1 cellular context compared by ENCODE assay signal in the genomic region with DNA sequence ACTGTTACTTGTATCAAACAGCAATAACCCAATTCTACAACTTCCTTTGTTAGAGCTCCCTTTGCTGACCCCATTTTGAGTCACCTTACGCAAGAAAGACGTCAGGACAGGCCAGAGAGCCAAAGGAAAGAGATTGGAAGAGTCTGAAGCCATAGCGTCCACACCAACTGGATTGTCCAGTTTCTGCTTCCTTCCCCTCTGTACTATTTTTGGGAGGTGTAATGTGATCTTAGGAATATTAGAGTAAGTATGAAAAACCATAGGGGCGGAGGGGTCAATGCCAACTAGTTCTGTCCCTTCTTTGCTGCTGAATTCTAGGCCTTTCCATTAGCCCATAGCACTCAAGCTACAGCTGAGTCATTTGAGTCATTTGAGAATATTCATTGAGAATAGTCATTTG.
TF ChIP-seq lines count a peak whose summit lies in the region.

No MANE protein-coding gene starts in this region.

TF ChIP-seq in K562, 482 proteins besides CTCF, POLR2A, EP300 and RAD21:
- TF ChIP-seq ZNF717 (CRISPR knock-in tag; IDR thresholded peaks at IDR 0.05) (no peak), CEBPG (CRISPR knock-in tag; IDR thresholded peaks at IDR 0.05) (peak; percentile 42; the same call in 1 of the 2 replicates), CEBPG (tag; conservative IDR thresholded peaks at IDR 0.05 in 1 of 2, IDR thresholded peaks at IDR 0.05 in 1 of 2) (no peak; a peak in 1 of 4 replicates), FOXP1 (CRISPR knock-in tag; IDR thresholded peaks at IDR 0.05) (no peak), NFE2 (IDR thresholded peaks at IDR 0.05; ENCODE audit: low read depth) (peak; percentile 30; the same call in 1 of the 2 replicates), THRAP3 (IDR thresholded peaks at IDR 0.05; ENCODE audit: borderline replicate concordance) (no peak), CC2D1A (IDR thresholded peaks at IDR 0.05) (no peak), ADNP (tag; IDR thresholded peaks at IDR 0.05) (no peak), CEBPB (tag; IDR thresholded peaks at IDR 0.05) (peak; percentile 59)
